In the genomic region with DNA sequence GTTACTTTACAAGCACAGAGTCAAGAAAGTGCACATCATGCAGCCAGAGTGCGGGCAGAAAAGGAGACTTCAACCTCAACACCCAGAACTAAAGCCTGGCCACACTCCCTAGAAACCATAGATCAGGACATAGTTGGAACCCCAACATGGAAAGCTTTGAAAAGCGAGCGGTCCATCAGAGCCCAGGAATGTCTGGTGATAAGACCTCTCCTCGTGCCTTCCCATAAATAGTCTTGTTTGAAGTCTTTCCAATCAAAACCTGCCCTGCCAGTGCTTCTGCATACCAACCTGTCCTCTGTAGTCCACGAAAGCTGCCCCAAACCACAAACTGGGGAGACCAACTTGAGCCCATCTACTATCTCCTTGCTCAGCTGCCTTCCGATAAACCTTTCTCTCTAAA, we compare ENCODE assay signal across 19 cellular contexts. TPM values are rescaled to one million over a fixed set of nuclear protein-coding genes. Genes with fewer than 3 reads are reported as not detected.
"Had no signal": no experiment of that assay in that cellular context is flagged by ENCODE, and none has a peak within 500 bp of the region (broad histone marks: within the 10 kb centered on the region; RNA-seq: fewer than 3 reads in every experiment).

No MANE protein-coding gene starts in this region.

- DNase-seq: activated CD4-positive, alpha-beta T cell treated with anti-CD3 and anti-CD28 coated beads for 1 hour; activated T-cell treated with anti-CD3 and anti-CD28 coated beads, Interleukin-2, amount 50 U/mL, for 1 hour; effector CD4-positive, alpha-beta T cell; foreskin melanocyte; hippocampal formation; kidney glomerular epithelial cell; nucleus accumbens; small intestine; stimulated activated CD4-positive, alpha-beta T cell treated with anti-CD3 and anti-CD28 coated beads, Interleukin-2, amount 100 ng/mL, for 24 hours; stomach; T-cell; uterus; WERI-Rb-1 had no signal

- ATAC-seq: activated naive CD4-positive, alpha-beta T cell treated with anti-CD3 and anti-CD28 coated beads, Interleukin-2, amount 50 U/mL, for 72 hours; activated T-helper 17 cell treated with anti-CD3 and anti-CD28 coated beads, Interleukin-2, amount 50 U/mL, for 72 hours; sciatic nerve; stimulated activated memory B cell treated with anti-CD40 and anti-IgM and Interleukin-4, amounts not matched to agents 10 μg/mL and 1 μg/mL and 100 μg/mL, for 72 hours; T-cell had no signal

RNA-seq across cellular contexts. Expression of gene NEURL3, which starts 55.5 kb away (rescaled TPM):
- total RNA-seq: chondrocyte, myocyte, uterus had no signal
